ENCODE assay signal across 11 cellular contexts in genomic region chr11:2578006-2578933, GRCh38.
DNase-seq lines count a peak whose midpoint lies in the region; ATAC-seq and TF ChIP-seq lines count a peak whose summit lies in the region.
"Had no signal": no experiment of that assay in that cellular context is flagged by ENCODE, and none has a peak within 500 bp of the region (broad histone marks: within the 10 kb centered on the region; RNA-seq: fewer than 3 reads in every experiment).

No MANE protein-coding gene starts in this region.

- DNase-seq in Peyer's patch (peak; percentile 6 to 44 (median 36)), astrocyte of the hippocampus (ENCODE audit: low read depth, low spot score) (peak; percentile 22), left colon (peak; percentile 23 to 24), sciatic nerve (ENCODE audit: low spot score) (peak; percentile 48), epidermal melanocyte (ENCODE audit: insufficient read length, low spot score) (no peak), HK-2 (ENCODE audit: unreplicated experiment) (no peak)
- no peak for DNase-seq in activated CD4-positive, alpha-beta T cell treated with anti-CD3 and anti-CD28 coated beads for 4 hours
- DNase-seq: NCI-H1092; NCI-H226; stimulated activated CD4-positive, alpha-beta T cell treated with anti-CD3 and anti-CD28 coated beads, Interleukin-4, amount 100 ng/mL, for 4 hours had no signal

- ATAC-seq in left colon (no peak), sciatic nerve (no peak)
- ATAC-seq: stimulated activated effector memory CD8-positive, alpha-beta T cell treated with anti-CD3 and anti-CD28 coated beads, Interleukin-12 subunit alpha, Interleukin-12 subunit beta, amount 100 ng/mL, for 72 hours had no signal

- H3K4me3 ChIP-seq in Peyer's patch, result no peak overlapping the region

- no peaks in the 10 kb centered on the region for H3K27me3 ChIP-seq in Peyer's patch

- H3K9me3 ChIP-seq in Peyer's patch, result no peaks in the 10 kb centered on the region

- TF ChIP-seq CTCF in Peyer's patch (IDR thresholded peaks at IDR 0.05), result no peak

- H3K27ac ChIP-seq in Peyer's patch, result no peak overlapping the region

- H3K36me3 ChIP-seq in Peyer's patch, result no peaks in the 10 kb centered on the region

- intact Hi-C loops in left colon (cut with DNase I, micrococcal nuclease) (no loop called here), sciatic nerve (cut with DNase I) (no loop called here)

- peaks cover 0 to 13% (median 0%) of the 10 kb centered on the region in 4 donors for H3K4me1 ChIP-seq in Peyer's patch

- no peak for TF ChIP-seq POLR2A in Peyer's patch (IDR thresholded peaks at IDR 0.05)

Comparison
In these comparisons a context has a peak if more than half of its experiments do, and no peak if none do; other contexts are left out.
1. DNase-seq: peak in Peyer's patch (3 of 3), astrocyte of the hippocampus (single experiment), left colon (2 of 2) and sciatic nerve (single experiment); none in epidermal melanocyte (single experiment), HK-2 (single experiment) and activated CD4-positive, alpha-beta T cell treated with anti-CD3 and anti-CD28 coated beads for 4 hours (0 of 2).